ENCODE assay signal across 17 cellular contexts in genomic region chr9:113604393-113604792, GRCh38.
"Had no signal": no experiment of that assay in that cellular context is flagged by ENCODE, and none has a peak within 500 bp of the region (broad histone marks: within the 10 kb centered on the region; RNA-seq: fewer than 3 reads in every experiment).

No MANE protein-coding gene starts in this region.

- H3K9me3 Mint-ChIP-seq: activated T-helper 1 cell treated with anti-CD3 and anti-CD28 coated beads, Interleukin-12 subunit alpha, Interleukin-12 subunit beta, Interleukin-2, Interleukin-4 antibody, amounts not matched to agents 30 ng/mL and 10 ng/mL and 1 ng/mL, durations not matched to agents 14 hours and 24 hours and 36 hours; dendritic cell treated with granulocyte-macrophage colony-stimulating factor and Interleukin-4, amounts not matched to agents 40 ng/mL and 50 ng/mL, for 4 days; immature natural killer cell; stimulated activated memory B cell treated with anti-CD40 and anti-IgM and Interleukin-4, amounts not matched to agents 10 μg/mL and 1 μg/mL and 100 μg/mL, for 72 hours had no signal

- H3K9me3 ChIP-seq: thoracic aorta had no signal

- H3K36me3 Mint-ChIP-seq: activated naive CD8-positive, alpha-beta T cell; immature natural killer cell; stimulated activated memory B cell treated with anti-CD40 and anti-IgM and Interleukin-4, amounts not matched to agents 10 μg/mL and 1 μg/mL and 100 μg/mL, for 72 hours had no signal

- H3K4me3 ChIP-seq: smooth muscle cell, thoracic aorta had no signal

- H3K27ac ChIP-seq: parathyroid adenoma, thoracic aorta had no signal

- DNase-seq: activated CD4-positive, alpha-beta T cell treated with anti-CD3 and anti-CD28 coated beads for 1 hour; activated CD4-positive, alpha-beta T cell treated with anti-CD3 and anti-CD28 coated beads, Interleukin-2, amount 50 U/mL, for 48 hours; cerebellar nuclear complex; effector memory CD4-positive, alpha-beta T cell; immature natural killer cell; stimulated activated CD4-positive, alpha-beta T cell treated with anti-CD3 and anti-CD28 coated beads, Interleukin-4, amount 100 ng/mL, for 24 hours; T-helper 1 cell; T1000 had no signal

- H3K27ac Mint-ChIP-seq: activated T-helper 1 cell treated with anti-CD3 and anti-CD28 coated beads, Interleukin-12 subunit alpha, Interleukin-12 subunit beta, Interleukin-2, Interleukin-4 antibody, amounts not matched to agents 30 ng/mL and 10 ng/mL and 1 ng/mL, durations not matched to agents 14 hours and 24 hours and 36 hours; stimulated activated memory B cell treated with anti-CD40 and anti-IgM and Interleukin-4, amounts not matched to agents 10 μg/mL and 1 μg/mL and 100 μg/mL, for 72 hours had no signal

- H3K27me3 Mint-ChIP-seq: activated naive CD8-positive, alpha-beta T cell; stimulated activated memory B cell treated with anti-CD40 and anti-IgM and Interleukin-4, amounts not matched to agents 10 μg/mL and 1 μg/mL and 100 μg/mL, for 72 hours had no signal

- ATAC-seq: left ventricle myocardium superior; sciatic nerve; stimulated activated memory B cell treated with anti-CD40 and anti-IgM and Interleukin-4, amounts not matched to agents 10 μg/mL and 1 μg/mL and 100 μg/mL, for 72 hours had no signal

- H3K36me3 ChIP-seq: thoracic aorta had no signal

- H3K4me3 Mint-ChIP-seq: activated naive CD8-positive, alpha-beta T cell; activated T-helper 1 cell treated with anti-CD3 and anti-CD28 coated beads, Interleukin-12 subunit alpha, Interleukin-12 subunit beta, Interleukin-2, Interleukin-4 antibody, amounts not matched to agents 30 ng/mL and 10 ng/mL and 1 ng/mL, durations not matched to agents 14 hours and 24 hours and 36 hours; dendritic cell treated with granulocyte-macrophage colony-stimulating factor and Interleukin-4, amounts not matched to agents 40 ng/mL and 50 ng/mL, for 4 days; immature natural killer cell; stimulated activated memory B cell treated with anti-CD40 and anti-IgM and Interleukin-4, amounts not matched to agents 10 μg/mL and 1 μg/mL and 100 μg/mL, for 72 hours had no signal
